In genomic region chr12:107607464-107608392, GRCh38 we compare ENCODE assay signal across 8 cellular contexts.
DNase-seq lines count a peak whose midpoint lies in the region; ATAC-seq and TF ChIP-seq lines count a peak whose summit lies in the region.

No MANE protein-coding gene starts in this region.

- no peaks in the 10 kb centered on the region for H3K27me3 ChIP-seq in kidney epithelial cell (ENCODE audit: control insufficient read depth, insufficient read depth, low read length)

- ATAC-seq in HG02981 (IDR thresholded peaks at IDR 0.05; ENCODE audit: unreplicated experiment) (peak; percentile 72), HG02588 (IDR thresholded peaks at IDR 0.05; ENCODE audit: unreplicated experiment) (no peak)

- DNase-seq in COLO829 (ENCODE audit: low spot score) (peak; percentile 73), NCI-H345 (lab: John Stamatoyannopoulos, UW) (peak; percentile 84), kidney epithelial cell (ENCODE audit: low read depth) (peak; percentile 25)
- DNase-seq in activated CD4-positive, alpha-beta T cell treated with anti-CD3 and anti-CD28 coated beads for 1 hour = peak; percentile 73
- peak; percentile 68 for DNase-seq in central memory CD4-positive, alpha-beta T cell
- DNase-seq in stimulated activated CD4-positive, alpha-beta T cell treated with anti-CD3 and anti-CD28 coated beads, Interleukin-1b, Interleukin-23, amount 100 ng/mL, for 4 hours (ENCODE audit: low read depth in 2 of 2) = peak; percentile 73 to 77

- TF ChIP-seq CTCF in kidney epithelial cell (IDR thresholded peaks at IDR 0.05; ENCODE audit: insufficient read depth, low read length, poor library complexity, severe bottlenecking) = peak; percentile 93

- no peak overlapping the region for H3K4me3 ChIP-seq in kidney epithelial cell (ENCODE audit: low read depth, low read length)

- H3K36me3 ChIP-seq in kidney epithelial cell (ENCODE audit: control insufficient read depth, insufficient read depth, low read length) = no peaks in the 10 kb centered on the region

Comparison
In these comparisons a context has a peak if more than half of its experiments do, and no peak if none do; other contexts are left out.
1. DNase-seq: peak in every context shown above with its lines; median percentile 84 in NCI-H345; 75 in stimulated activated CD4-positive, alpha-beta T cell treated with anti-CD3 and anti-CD28 coated beads, Interleukin-1b, Interleukin-23, amount 100 ng/mL, for 4 hours; 73 in COLO829; 73 in activated CD4-positive, alpha-beta T cell treated with anti-CD3 and anti-CD28 coated beads for 1 hour; 68 in central memory CD4-positive, alpha-beta T cell; 25 in kidney epithelial cell.